In genomic region chr2:63719052-63719451, GRCh38 we compare ENCODE assay signal across 20 cellular contexts.
"Had no signal": no experiment of that assay in that cellular context is flagged by ENCODE, and none has a peak within 500 bp of the region (broad histone marks: within the 10 kb centered on the region; RNA-seq: fewer than 3 reads in every experiment).

No MANE protein-coding gene starts in this region.

- H3K36me3 Mint-ChIP-seq: stimulated activated memory B cell treated with anti-CD40 and anti-IgM and Interleukin-4, amounts not matched to agents 10 μg/mL and 1 μg/mL and 100 μg/mL, for 72 hours had no signal

- H3K4me2 ChIP-seq: smooth muscle cell had no signal

- H3K4me3 ChIP-seq: dorsolateral prefrontal cortex, esophagus muscularis mucosa, smooth muscle cell, stomach, transverse colon had no signal

- H3K9me3 Mint-ChIP-seq: activated T-helper 17 cell treated with anti-CD3 and anti-CD28 coated beads, Interleukin-2, amount 50 U/mL, for 72 hours; effector memory CD8-positive, alpha-beta T cell; stimulated activated memory B cell treated with anti-CD40 and anti-IgM and Interleukin-4, amounts not matched to agents 10 μg/mL and 1 μg/mL and 100 μg/mL, for 72 hours; T-helper 2 cell treated with Interferon-gamma antibody and Interleukin-4, amounts not matched to agents 5 μg/mL and 100 μg/mL, for 36 hours had no signal

- H3K27ac Mint-ChIP-seq: activated naive CD8-positive, alpha-beta T cell; activated T-helper 17 cell treated with anti-CD3 and anti-CD28 coated beads, Interleukin-2, amount 50 U/mL, for 72 hours; effector memory CD8-positive, alpha-beta T cell; nephron; stimulated activated memory B cell treated with anti-CD40 and anti-IgM and Interleukin-4, amounts not matched to agents 10 μg/mL and 1 μg/mL and 100 μg/mL, for 72 hours; T-helper 2 cell treated with Interferon-gamma antibody and Interleukin-4, amounts not matched to agents 5 μg/mL and 100 μg/mL, for 36 hours had no signal

- H3K4me3 Mint-ChIP-seq: activated naive CD8-positive, alpha-beta T cell; activated T-helper 17 cell treated with anti-CD3 and anti-CD28 coated beads, Interleukin-2, amount 50 U/mL, for 72 hours; effector memory CD8-positive, alpha-beta T cell; nephron; stimulated activated memory B cell treated with anti-CD40 and anti-IgM and Interleukin-4, amounts not matched to agents 10 μg/mL and 1 μg/mL and 100 μg/mL, for 72 hours; T-helper 2 cell treated with Interferon-gamma antibody and Interleukin-4, amounts not matched to agents 5 μg/mL and 100 μg/mL, for 36 hours had no signal

- H3K27ac ChIP-seq: dorsolateral prefrontal cortex, esophagus muscularis mucosa, stomach, transverse colon, WERI-Rb-1 had no signal

- DNase-seq: activated CD4-positive, alpha-beta T cell treated with anti-CD3 and anti-CD28 coated beads for 1 hour; activated naive CD4-positive, alpha-beta T cell; activated T-cell treated with anti-CD3 and anti-CD28 coated beads, Interleukin-2, amount 50 U/mL, for 1 hour; central memory CD4-positive, alpha-beta T cell; dorsolateral prefrontal cortex; effector memory CD8-positive, alpha-beta T cell; hypothalamus; nucleus accumbens; stimulated activated CD4-positive, alpha-beta T cell treated with anti-CD3 and anti-CD28 coated beads, Interleukin-15, amount 100 ng/mL, for 24 hours; stomach; transverse colon; WERI-Rb-1 had no signal

- H3K4me1 Mint-ChIP-seq: activated T-helper 17 cell treated with anti-CD3 and anti-CD28 coated beads, Interleukin-2, amount 50 U/mL, for 72 hours; nephron; stimulated activated memory B cell treated with anti-CD40 and anti-IgM and Interleukin-4, amounts not matched to agents 10 μg/mL and 1 μg/mL and 100 μg/mL, for 72 hours had no signal

- H3K27me3 ChIP-seq: dorsolateral prefrontal cortex, esophagus muscularis mucosa, stomach, transverse colon had no signal

- H3K9me3 ChIP-seq: esophagus muscularis mucosa, stomach, transverse colon had no signal

- H3K27me3 Mint-ChIP-seq: activated naive CD8-positive, alpha-beta T cell had no signal

- H3K36me3 ChIP-seq: esophagus muscularis mucosa, stomach, transverse colon, WERI-Rb-1 had no signal

- ATAC-seq: activated T-helper 17 cell treated with anti-CD3 and anti-CD28 coated beads, Interleukin-2, amount 50 U/mL, for 72 hours; effector memory CD8-positive, alpha-beta T cell; sciatic nerve; stimulated activated memory B cell treated with anti-CD40 and anti-IgM and Interleukin-4, amounts not matched to agents 10 μg/mL and 1 μg/mL and 100 μg/mL, for 72 hours had no signal

- H3K4me1 ChIP-seq: esophagus muscularis mucosa, stomach, transverse colon had no signal
